In genomic region chr4:112361181-112361791, GRCh38 we compare ENCODE assay signal across 8 cellular contexts.
DNase-seq lines count a peak whose midpoint lies in the region; ATAC-seq and TF ChIP-seq lines count a peak whose summit lies in the region.

No MANE protein-coding gene starts in this region.

- ATAC-seq in GM18867 (IDR thresholded peaks at IDR 0.05; ENCODE audit: unreplicated experiment), result peak; percentile 85
- ATAC-seq in HG02642 (IDR thresholded peaks at IDR 0.05; ENCODE audit: poor library complexity, unreplicated experiment), result peak; percentile 80

- H3K79me2 ChIP-seq in OCI-LY3 (ENCODE audit: low read length), result no peaks in the 10 kb centered on the region

- TF ChIP-seq CTCF in OCI-LY3 (IDR thresholded peaks at IDR 0.05; ENCODE audit: low read depth, low read length) (no peak), kidney epithelial cell (IDR thresholded peaks at IDR 0.05; ENCODE audit: insufficient read depth, low read length, poor library complexity, severe bottlenecking) (no peak), esophagus squamous epithelium (IDR thresholded peaks at IDR 0.05) (no peak)

- no peak for TF ChIP-seq POLR2A in esophagus squamous epithelium (IDR thresholded peaks at IDR 0.05)

- no peak overlapping the region for H3K9ac ChIP-seq in OCI-LY3 (ENCODE audit: low read length)

- H3K4me1 ChIP-seq in OCI-LY3 (ENCODE audit: low read length), result peaks cover 11% of the 10 kb centered on the region
- no peaks in the 10 kb centered on the region for H3K4me1 ChIP-seq in esophagus squamous epithelium

- H3K9me3 ChIP-seq in OCI-LY3 (ENCODE audit: insufficient read depth, low read length) (peaks cover 3% of the 10 kb centered on the region; the same call in 1 of the 2 replicates), esophagus squamous epithelium (peaks cover 0 to 15% (median 0%) of the 10 kb centered on the region in 3 donors)

- H4K20me1 ChIP-seq in OCI-LY3 (ENCODE audit: insufficient read depth, low read length), result no peaks in the 10 kb centered on the region

- H3K27ac ChIP-seq in OCI-LY3 (ENCODE audit: low read length) (no peak overlapping the region; the same call in 1 of the 2 replicates), esophagus squamous epithelium (no peak overlapping the region)

- no peak overlapping the region for H3K4me3 ChIP-seq in OCI-LY3 (ENCODE audit: low read length)
- no peak overlapping the region for H3K4me3 ChIP-seq in kidney epithelial cell (ENCODE audit: low read depth, low read length)
- H3K4me3 ChIP-seq in esophagus squamous epithelium, result no peak overlapping the region

- H2AFZ ChIP-seq in OCI-LY3 (ENCODE audit: low read depth, low read length), result no peak overlapping the region

- peaks cover 11% of the 10 kb centered on the region for H3K36me3 ChIP-seq in OCI-LY3 (replicated peaks; ENCODE audit: low read depth, low read length)
- no peaks in the 10 kb centered on the region for H3K36me3 ChIP-seq in kidney epithelial cell (ENCODE audit: control insufficient read depth, insufficient read depth, low read length)
- peaks cover 0 to 37% (median 5%) of the 10 kb centered on the region in 3 donors for H3K36me3 ChIP-seq in esophagus squamous epithelium

- 0 out of 2 replicates have a peak overlapping the region, but pooled peaks have one; percentile 0 for H3K4me2 ChIP-seq in OCI-LY3 (ENCODE audit: low read length)

- peak; percentile 19 for DNase-seq in kidney epithelial cell (ENCODE audit: low read depth)
- no peak for DNase-seq in amygdala (lab: John Stamatoyannopoulos, UW)
- no peak for DNase-seq in esophagus squamous epithelium (lab: John Stamatoyannopoulos, UW)
- no peak for DNase-seq in activated CD4-positive, alpha-beta T cell treated with anti-CD3 and anti-CD28 coated beads, Interleukin-2, amount 50 U/mL, for 48 hours
- no peak for DNase-seq in stimulated activated CD4-positive, alpha-beta T cell treated with anti-CD3 and anti-CD28 coated beads, Interleukin-2, amount 100 ng/mL, for 24 hours

- H3K27me3 ChIP-seq in OCI-LY3 (ENCODE audit: low read depth, low read length) (no peaks in the 10 kb centered on the region), kidney epithelial cell (ENCODE audit: control insufficient read depth, insufficient read depth, low read length) (no peaks in the 10 kb centered on the region), esophagus squamous epithelium (no peaks in the 10 kb centered on the region)

- intact Hi-C loops in esophagus squamous epithelium (cut with DNase I), result no loop called here

- 51 to 78% methylated on average over 3 to 6 of the region's 6 CpGs for WGBS in esophagus squamous epithelium, 2 donors
